In genomic region chr2:204986641-204987040, GRCh38 we compare ENCODE assay signal across 36 cellular contexts.
"Had no signal": no experiment of that assay in that cellular context is flagged by ENCODE, and none has a peak within 500 bp of the region (broad histone marks: within the 10 kb centered on the region; RNA-seq: fewer than 3 reads in every experiment).

No MANE protein-coding gene starts in this region.

- H3K4me1 Mint-ChIP-seq: activated B cell treated with CpG ODN at 0.5 μM for 24 hours had no signal

- FAIRE-seq: astrocyte, TTC549 had no signal

- DNase-seq: activated B cell treated with CpG ODN at 0.5 μM for 24 hours; activated CD4-positive, alpha-beta memory T cell treated with anti-CD3 and anti-CD28 coated beads for 36 hours; activated CD4-positive, alpha-beta T cell treated with anti-CD3 and anti-CD28 coated beads for 4 hours; activated CD4-positive, alpha-beta T cell treated with anti-CD3 and anti-CD28 coated beads, Interleukin-2, amount 10 ng/mL, durations not matched to agents 24 days and 14 days; activated CD4-positive, alpha-beta T cell treated with anti-CD3 and anti-CD28 coated beads, Interleukin-2, amount 50 U/mL, for 1 hour; activated CD4-positive, alpha-beta T cell treated with anti-CD3 and anti-CD28 coated beads, Interleukin-2, amount 50 U/mL, for 4 hours; activated CD4-positive, CD25-positive, alpha-beta regulatory T cell treated with anti-CD3 and anti-CD28 coated beads, Interleukin-2, amount 50 U/mL, for 72 hours; activated CD8-positive, alpha-beta memory T cell treated with anti-CD3 and anti-CD28 coated beads, Interleukin-2, amount 50 U/mL, for 4 hours; activated CD8-positive, alpha-beta T cell treated with anti-CD3 and anti-CD28 coated beads for 36 hours; activated effector memory CD4-positive, alpha-beta T cell treated with anti-CD3 and anti-CD28 coated beads, Interleukin-2, amount 50 U/mL, for 16 hours; activated gamma-delta T cell treated with Interleukin-2 at 50 U/mL for 16 hours; activated naive CD4-positive, alpha-beta T cell; activated naive CD4-positive, alpha-beta T cell treated with anti-CD3 and anti-CD28 coated beads for 36 hours; activated naive CD4-positive, alpha-beta T cell treated with anti-CD3 and anti-CD28 coated beads, Interleukin-2, amount 50 U/mL, for 16 hours; activated naive CD8-positive, alpha-beta T cell treated with anti-CD3 and anti-CD28 coated beads for 36 hours; activated T-cell treated with anti-CD3 and anti-CD28 coated beads for 4 hours; activated T-cell treated with anti-CD3 and anti-CD28 coated beads, Interleukin-2, amount 50 U/mL, for 1 hour; activated T-cell treated with anti-CD3 and anti-CD28 coated beads, Interleukin-2, amount 50 U/mL, for 4 hours; activated T-cell treated with anti-CD3 and anti-CD28 coated beads, Interleukin-2, amount 50 U/mL, for 72 hours; adrenal gland; amniotic stem cell; aorta; body of pancreas; brain microvascular endothelial cell; central memory CD4-positive, alpha-beta T cell; T-cell; T-helper 2 cell; T-helper 9 cell had no signal

- H3K36me3 ChIP-seq: adrenal gland, brain microvascular endothelial cell, breast epithelium had no signal

- H3K9me3 Mint-ChIP-seq: activated B cell treated with CpG ODN at 0.5 μM for 24 hours; activated CD4-positive, alpha-beta memory T cell treated with anti-CD3 and anti-CD28 coated beads for 36 hours; activated naive CD4-positive, alpha-beta T cell treated with anti-CD3 and anti-CD28 coated beads for 36 hours; activated naive CD4-positive, alpha-beta T cell treated with anti-CD3 and anti-CD28 coated beads, Interleukin-2, amount 50 U/mL, for 72 hours; activated naive CD8-positive, alpha-beta T cell treated with anti-CD3 and anti-CD28 coated beads for 36 hours; activated T-cell treated with anti-CD3 and anti-CD28 coated beads, Interleukin-2, amount 50 U/mL, for 4 hours; activated T-helper 17 cell treated with anti-CD3 and anti-CD28 coated beads, Interleukin-2, amount 50 U/mL, for 72 hours had no signal

- H3K27ac ChIP-seq: adrenal gland, body of pancreas, brain microvascular endothelial cell, breast epithelium had no signal

- H3K27me3 ChIP-seq: adrenal gland, body of pancreas, brain microvascular endothelial cell, breast epithelium had no signal

- H3K4me1 ChIP-seq: adrenal gland, body of pancreas, breast epithelium had no signal

- H3K27me3 Mint-ChIP-seq: activated B cell treated with CpG ODN at 0.5 μM for 24 hours; activated CD4-positive, alpha-beta memory T cell treated with anti-CD3 and anti-CD28 coated beads for 36 hours; activated CD8-positive, alpha-beta T cell treated with anti-CD3 and anti-CD28 coated beads for 36 hours; activated naive CD8-positive, alpha-beta T cell treated with anti-CD3 and anti-CD28 coated beads for 36 hours; activated T-helper 17 cell treated with anti-CD3 and anti-CD28 coated beads, Interleukin-2, amount 50 U/mL, for 72 hours; T-cell had no signal

- H3K4me3 Mint-ChIP-seq: activated B cell treated with CpG ODN at 0.5 μM for 24 hours; activated CD4-positive, alpha-beta memory T cell treated with anti-CD3 and anti-CD28 coated beads for 36 hours; activated CD4-positive, alpha-beta T cell treated with anti-CD3 and anti-CD28 coated beads, Interleukin-2, amount 10 ng/mL, durations not matched to agents 24 days and 14 days; activated CD8-positive, alpha-beta T cell treated with anti-CD3 and anti-CD28 coated beads for 36 hours; activated naive CD4-positive, alpha-beta T cell treated with anti-CD3 and anti-CD28 coated beads for 36 hours; activated naive CD8-positive, alpha-beta T cell treated with anti-CD3 and anti-CD28 coated beads for 36 hours; activated T-cell treated with anti-CD3 and anti-CD28 coated beads, Interleukin-2, amount 50 U/mL, for 4 hours; activated T-cell treated with anti-CD3 and anti-CD28 coated beads, Interleukin-2, amount 50 U/mL, for 72 hours; activated T-helper 1 cell treated with anti-CD3 and anti-CD28 coated beads, Interleukin-12 subunit alpha, Interleukin-12 subunit beta, Interleukin-2, Interleukin-4 antibody, amounts not matched to agents 30 ng/mL and 10 ng/mL and 1 ng/mL, durations not matched to agents 14 hours and 24 hours and 36 hours; activated T-helper 17 cell treated with anti-CD3 and anti-CD28 coated beads, Interleukin-2, amount 50 U/mL, for 72 hours; T-cell; T-helper 1 cell treated with Interleukin-12 subunit alpha and Interleukin-12 subunit beta and Interleukin-4 antibody, amounts not matched to agents 30 μg/mL and 1 μg/mL, for 36 hours; T-helper 2 cell treated with Interferon-gamma antibody and Interleukin-4, amounts not matched to agents 5 μg/mL and 100 μg/mL, for 36 hours had no signal

- H3K4me3 ChIP-seq: adrenal gland, body of pancreas, breast epithelium had no signal

- H3K27ac Mint-ChIP-seq: activated B cell treated with CpG ODN at 0.5 μM for 24 hours; activated CD4-positive, alpha-beta memory T cell treated with anti-CD3 and anti-CD28 coated beads for 36 hours; activated CD4-positive, alpha-beta T cell treated with anti-CD3 and anti-CD28 coated beads, Interleukin-2, amount 10 ng/mL, durations not matched to agents 24 days and 14 days; activated CD8-positive, alpha-beta T cell treated with anti-CD3 and anti-CD28 coated beads for 36 hours; activated naive CD4-positive, alpha-beta T cell treated with anti-CD3 and anti-CD28 coated beads for 36 hours; activated naive CD4-positive, alpha-beta T cell treated with anti-CD3 and anti-CD28 coated beads, Interleukin-2, amount 50 U/mL, for 72 hours; activated naive CD8-positive, alpha-beta T cell treated with anti-CD3 and anti-CD28 coated beads for 36 hours; activated T-cell treated with anti-CD3 and anti-CD28 coated beads, Interleukin-2, amount 50 U/mL, for 72 hours; activated T-helper 1 cell treated with anti-CD3 and anti-CD28 coated beads, Interleukin-12 subunit alpha, Interleukin-12 subunit beta, Interleukin-2, Interleukin-4 antibody, amounts not matched to agents 30 ng/mL and 10 ng/mL and 1 ng/mL, durations not matched to agents 14 hours and 24 hours and 36 hours; activated T-helper 17 cell treated with anti-CD3 and anti-CD28 coated beads, Interleukin-2, amount 50 U/mL, for 72 hours; T-cell; T-helper 1 cell treated with Interleukin-12 subunit alpha and Interleukin-12 subunit beta and Interleukin-4 antibody, amounts not matched to agents 30 μg/mL and 1 μg/mL, for 36 hours; T-helper 2 cell treated with Interferon-gamma antibody and Interleukin-4, amounts not matched to agents 5 μg/mL and 100 μg/mL, for 36 hours had no signal

- H3K36me3 Mint-ChIP-seq: activated CD4-positive, alpha-beta memory T cell treated with anti-CD3 and anti-CD28 coated beads for 36 hours; activated naive CD4-positive, alpha-beta T cell treated with anti-CD3 and anti-CD28 coated beads, Interleukin-2, amount 50 U/mL, for 72 hours; T-cell had no signal

- H3K9me3 ChIP-seq: adrenal gland, body of pancreas, breast epithelium had no signal

- ATAC-seq: activated CD8-positive, alpha-beta T cell treated with anti-CD3 and anti-CD28 coated beads for 36 hours; activated naive CD4-positive, alpha-beta T cell treated with anti-CD3 and anti-CD28 coated beads, Interleukin-2, amount 50 U/mL, for 72 hours; activated T-cell treated with anti-CD3 and anti-CD28 coated beads, Interleukin-2, amount 50 U/mL, for 4 hours; activated T-cell treated with anti-CD3 and anti-CD28 coated beads, Interleukin-2, amount 50 U/mL, for 72 hours; activated T-helper 17 cell treated with anti-CD3 and anti-CD28 coated beads, Interleukin-2, amount 50 U/mL, for 72 hours; body of pancreas; T-cell had no signal
